In the genomic region with DNA sequence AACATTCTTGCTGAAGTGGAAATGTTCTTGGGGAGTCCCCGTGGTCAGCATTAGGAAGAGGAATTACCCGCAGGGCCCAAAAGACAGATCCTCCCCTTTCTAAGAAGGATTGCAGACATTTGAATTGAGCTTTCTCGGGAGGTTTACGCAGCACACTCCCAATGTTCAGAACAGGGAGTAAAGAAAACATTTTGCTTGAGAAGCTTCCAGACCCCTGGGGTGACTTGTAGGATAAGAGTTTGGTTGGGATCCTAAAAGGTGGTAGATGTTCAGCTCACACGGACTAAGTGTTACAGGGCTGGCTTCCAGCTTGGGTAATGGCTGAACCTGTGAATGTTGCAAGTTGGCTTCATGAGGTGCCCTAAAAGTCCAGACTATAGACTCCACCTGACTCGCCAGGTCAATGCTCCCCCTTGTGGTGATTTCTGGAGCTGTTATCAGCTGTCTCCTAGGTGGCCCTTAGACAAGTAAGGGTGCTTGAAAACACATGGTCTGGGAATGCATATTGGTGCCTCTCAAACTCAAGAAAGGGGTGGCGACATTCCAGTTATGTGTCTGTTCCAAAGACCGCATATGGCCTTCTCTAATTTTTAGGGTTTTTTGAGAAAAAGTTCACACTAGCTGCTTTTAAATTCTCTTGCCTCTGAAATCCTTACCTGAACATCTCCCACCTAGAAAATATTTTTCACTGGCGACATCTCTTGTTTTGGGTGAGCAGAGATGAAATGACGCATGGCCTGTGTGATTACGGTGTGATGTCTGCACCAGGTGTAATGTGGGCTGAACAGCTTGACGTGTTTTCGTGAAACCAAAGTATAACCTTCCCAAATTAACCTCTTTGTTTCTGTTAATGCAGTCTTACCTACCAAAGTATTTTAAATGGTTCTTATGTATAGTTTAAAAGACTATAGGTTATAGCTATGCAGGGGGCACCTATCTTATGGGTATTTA, we compare ENCODE assay signal across 8 cellular contexts.
A peak's percentile ranks its signal among the peaks of the same experiment; 100 is the strongest.
DNase-seq lines count a peak whose midpoint lies in the region; ATAC-seq and TF ChIP-seq lines count a peak whose summit lies in the region.

No MANE protein-coding gene starts in this region.

- H3K27ac Mint-ChIP-seq in CD4-positive, alpha-beta memory T cell, result no peak overlapping the region

- no peaks in the 10 kb centered on the region for H3K9me2 ChIP-seq in PC-9 (ENCODE audit: insufficient read depth)

- peak; percentile 82 for ATAC-seq in HG03342 (IDR thresholded peaks at IDR 0.05; ENCODE audit: unreplicated experiment)

- H3K27me3 ChIP-seq in CD4-positive, alpha-beta memory T cell (ENCODE audit: insufficient read depth, low read length), result no peaks in the 10 kb centered on the region
- no peaks in the 10 kb centered on the region for H3K27me3 ChIP-seq in PC-9 (ENCODE audit: insufficient read depth, low read depth)

- intact Hi-C loops in CD4-positive, alpha-beta memory T cell (cut with micrococcal nuclease), result loop anchor here (1.0 kb wide), 2 partner anchors 546 to 568 kb away; no protein-coding TSS in a partner anchor
- intact Hi-C loops in PC-9 (cut with micrococcal nuclease; ENCODE audit: unreplicated experiment), result loop anchor here (2.0 kb wide), 2 partner anchors 546 to 568 kb away; no protein-coding TSS in a partner anchor

- H3F3A ChIP-seq in PC-9 (ENCODE audit: insufficient read depth, low read depth), result no peaks in the 10 kb centered on the region

- no peaks in the 10 kb centered on the region for H4K20me1 ChIP-seq in PC-9 (ENCODE audit: insufficient read depth)

- no TSS peak for BruUV-seq in PC-9 (replicated peaks; lab: Mats Ljungman, UMichigan)

- H3K9me3 Mint-ChIP-seq in CD4-positive, alpha-beta memory T cell, result no peaks in the 10 kb centered on the region

- H3K27me3 Mint-ChIP-seq in CD4-positive, alpha-beta memory T cell, result peaks cover 0 to 5% of the 10 kb centered on the region in 2 donors

- H3K27ac ChIP-seq in CD4-positive, alpha-beta memory T cell (ENCODE audit: low read depth, low read length), result no peak overlapping the region
- H3K27ac ChIP-seq in PC-9, result no peak overlapping the region

- peaks cover 0 to 2% (median 0%) of the 10 kb centered on the region in 4 donors for H3K4me1 Mint-ChIP-seq in CD4-positive, alpha-beta memory T cell

- no peak overlapping the region for H3K4me3 ChIP-seq in CD4-positive, alpha-beta memory T cell (ENCODE audit: low read length in 2 of 2)
- H3K4me3 ChIP-seq in PC-9, result no peak overlapping the region

- CTCF ChIA-PET in CD4-positive, alpha-beta memory T cell (lab: Charles Lee; ENCODE audit: partially characterized antibody), result interaction anchor here (0.7 to 10.4 kb wide), 43 partner anchors 9 to 592 kb away, joined by 3 to 187 read pairs (median 5); no protein-coding TSS in a partner anchor
- CTCF ChIA-PET in PC-9 (lab: Charles Lee), result interaction anchor here (0.6 kb wide), 2 partner anchors 13 to 1435 kb away, joined by 6 to 12 read pairs; no protein-coding TSS in a partner anchor

- no peak overlapping the region for H2AFZ ChIP-seq in PC-9

- no peaks in the 10 kb centered on the region for H3K36me3 ChIP-seq in CD4-positive, alpha-beta memory T cell (ENCODE audit: insufficient read depth, low read length)
- H3K36me3 ChIP-seq in PC-9 (ENCODE audit: low read depth), result no peaks in the 10 kb centered on the region

- H3K36me3 Mint-ChIP-seq in CD4-positive, alpha-beta memory T cell, result no peaks in the 10 kb centered on the region

- POLR2A ChIA-PET in CD4-positive, alpha-beta memory T cell (lab: Charles Lee; ENCODE audit: partially characterized antibody), result interaction anchor here (1.3 kb wide), 1 partner anchor 568 kb away, joined by 5 read pairs; no protein-coding TSS in a partner anchor
- POLR2A ChIA-PET in PC-9 (lab: Charles Lee; ENCODE audit: unreplicated experiment), result interaction anchor here (0.7 kb wide), 1 partner anchor 105 kb away, joined by 3 read pairs; no protein-coding TSS in a partner anchor

- peak; percentile 60 to 73 (median 64) for DNase-seq in CD4-positive, alpha-beta memory T cell
- DNase-seq in GM19238 (ENCODE audit: insufficient read length, low spot score), result peak; percentile 41
- DNase-seq in PC-9, result peak in 1 of 2 experiments; percentile 41
- DNase-seq in activated T-helper 1 cell treated with anti-CD3 and anti-CD28 coated beads, Interleukin-2, amount 50 U/mL, for 16 hours (ENCODE audit: low read depth in 1 of 2, low spot score in 1 of 2), result peak; percentile 27 to 35
- DNase-seq in glomerular endothelial cell (ENCODE audit: extremely low read depth, low read depth, low spot score), result peak; percentile 31
- peak; percentile 19 for DNase-seq in pulmonary artery endothelial cell (ENCODE audit: low read depth, low spot score)
- no peak for DNase-seq in middle frontal gyrus (ENCODE audit: extremely low spot score, low spot score)

- H3K79me2 ChIP-seq in PC-9 (ENCODE audit: low read depth), result no peaks in the 10 kb centered on the region

- no peak overlapping the region for H3K4me3 Mint-ChIP-seq in CD4-positive, alpha-beta memory T cell

- H3K9me3 ChIP-seq in CD4-positive, alpha-beta memory T cell (ENCODE audit: control insufficient read depth in 1 of 2, low read length in 2 of 2), result no peaks in the 10 kb centered on the region
- H3K9me3 ChIP-seq in PC-9 (ENCODE audit: insufficient read depth, low read depth), result no peaks in the 10 kb centered on the region

- TF ChIP-seq CTCF in PC-9 (conservative IDR thresholded peaks at IDR 0.05), result peak; percentile 72

- H3K4me2 ChIP-seq in PC-9, result no peak overlapping the region

- H3K4me1 ChIP-seq in CD4-positive, alpha-beta memory T cell (ENCODE audit: insufficient read depth, low read length), result no peaks in the 10 kb centered on the region
- no peaks in the 10 kb centered on the region for H3K4me1 ChIP-seq in PC-9 (replicated peaks; ENCODE audit: insufficient read depth)
